17 cellular contexts compared by ENCODE assay signal in the genomic region with DNA sequence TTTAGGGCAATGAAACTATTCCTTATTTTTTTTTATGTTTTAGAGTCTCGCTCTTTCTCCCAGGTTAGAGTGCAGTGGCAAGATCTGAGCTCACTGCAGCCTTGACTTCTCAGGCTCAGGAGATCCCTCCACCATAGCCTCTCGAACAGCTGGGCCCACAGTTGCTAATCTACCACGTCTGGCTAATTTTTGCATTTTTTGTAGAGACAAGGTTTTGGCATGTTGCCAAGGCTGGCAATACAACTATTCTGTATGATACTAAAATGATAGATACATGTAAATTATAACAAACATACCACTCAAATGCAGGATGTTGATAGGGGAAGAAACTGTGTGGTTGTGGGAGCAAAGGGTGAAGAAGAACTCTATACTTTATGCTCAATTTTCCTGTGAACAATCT.
DNase-seq lines count a peak whose midpoint lies in the region; ATAC-seq and TF ChIP-seq lines count a peak whose summit lies in the region.
"Had no signal": no experiment of that assay in that cellular context is flagged by ENCODE, and none has a peak within 500 bp of the region (broad histone marks: within the 10 kb centered on the region; RNA-seq: fewer than 3 reads in every experiment).

No MANE protein-coding gene starts in this region.

- H3K4me3 ChIP-seq in DOHH2 (ENCODE audit: low read length) (no peak overlapping the region), right atrium auricular region (no peak overlapping the region)

- H4K20me1 ChIP-seq in DOHH2 (ENCODE audit: control insufficient read depth, insufficient read depth, low read depth, low read length), result no peaks in the 10 kb centered on the region

- DNase-seq in NCI-H1694 (lab: John Stamatoyannopoulos, UW), result peak; percentile 3
- no peak for DNase-seq in NCI-H1694 treated with DMSO at 0.1 percent for 48 hours (lab: John Stamatoyannopoulos, UW)
- DNase-seq in NCI-H69 (lab: John Stamatoyannopoulos, UW), result peak; percentile 6
- peak; percentile 16 for DNase-seq in dermis blood vessel endothelial cell
- DNase-seq in right atrium auricular region (ENCODE audit: low spot score), result no peak
- DNase-seq in NCI-H1092 treated with DMSO at 0.1 percent for 48 hours (lab: John Stamatoyannopoulos, UW), result no peak
- DNase-seq: 8988T; CD4-positive, CD25-positive, alpha-beta regulatory T cell; COR-L47; MV-4-11; NCI-H1436; NCI-H2029 treated with DMSO at 0.1 percent for 48 hours; NCI-H226; OCI-M1; SHP77 had no signal

- 0 out of 2 replicates have a peak overlapping the region, but pooled peaks have one; percentile 17 for H3K4me2 ChIP-seq in DOHH2 (ENCODE audit: low read length)

- ATAC-seq in GM21619 (IDR thresholded peaks at IDR 0.05; ENCODE audit: unreplicated experiment), result no peak

- no peaks in the 10 kb centered on the region for H3K27me3 ChIP-seq in DOHH2 (ENCODE audit: control insufficient read depth, low read length)
- no peaks in the 10 kb centered on the region for H3K27me3 ChIP-seq in right atrium auricular region

- H3K4me1 ChIP-seq in DOHH2 (ENCODE audit: control insufficient read depth, low read length) (peaks cover 11% of the 10 kb centered on the region), right atrium auricular region (no peaks in the 10 kb centered on the region)

- H3F3A ChIP-seq in DOHH2 (ENCODE audit: control insufficient read depth, insufficient read depth), result no peaks in the 10 kb centered on the region

- H3K9me3 ChIP-seq in DOHH2 (ENCODE audit: control insufficient read depth, insufficient read depth, low read length) (no peaks in the 10 kb centered on the region), right atrium auricular region (no peaks in the 10 kb centered on the region)

- H3K27ac ChIP-seq in DOHH2 (ENCODE audit: low read depth, low read length) (no peak overlapping the region), right atrium auricular region (no peak overlapping the region)

- no peaks in the 10 kb centered on the region for H3K36me3 ChIP-seq in DOHH2 (ENCODE audit: control insufficient read depth, low read length)
- no peaks in the 10 kb centered on the region for H3K36me3 ChIP-seq in right atrium auricular region

- H3K79me2 ChIP-seq in DOHH2 (ENCODE audit: control insufficient read depth, low read length), result peaks cover 55% of the 10 kb centered on the region

- no peaks in the 10 kb centered on the region for H3K9me2 ChIP-seq in DOHH2 (replicated peaks; ENCODE audit: control insufficient read depth, low read length)

- TF ChIP-seq CTCF in DOHH2 (IDR thresholded peaks at IDR 0.05; ENCODE audit: low read depth, low read length, poor library complexity, severe bottlenecking) (no peak), right atrium auricular region (IDR thresholded peaks at IDR 0.05) (no peak)

Comparison
In these comparisons a context has a peak if more than half of its experiments do, and no peak if none do; other contexts are left out.
1. DNase-seq: peak in NCI-H1694 (single experiment), NCI-H69 (single experiment) and dermis blood vessel endothelial cell (single experiment); none in NCI-H1694 treated with DMSO at 0.1 percent for 48 hours (single experiment), right atrium auricular region (single experiment) and NCI-H1092 treated with DMSO at 0.1 percent for 48 hours (single experiment).